In the genomic region with DNA sequence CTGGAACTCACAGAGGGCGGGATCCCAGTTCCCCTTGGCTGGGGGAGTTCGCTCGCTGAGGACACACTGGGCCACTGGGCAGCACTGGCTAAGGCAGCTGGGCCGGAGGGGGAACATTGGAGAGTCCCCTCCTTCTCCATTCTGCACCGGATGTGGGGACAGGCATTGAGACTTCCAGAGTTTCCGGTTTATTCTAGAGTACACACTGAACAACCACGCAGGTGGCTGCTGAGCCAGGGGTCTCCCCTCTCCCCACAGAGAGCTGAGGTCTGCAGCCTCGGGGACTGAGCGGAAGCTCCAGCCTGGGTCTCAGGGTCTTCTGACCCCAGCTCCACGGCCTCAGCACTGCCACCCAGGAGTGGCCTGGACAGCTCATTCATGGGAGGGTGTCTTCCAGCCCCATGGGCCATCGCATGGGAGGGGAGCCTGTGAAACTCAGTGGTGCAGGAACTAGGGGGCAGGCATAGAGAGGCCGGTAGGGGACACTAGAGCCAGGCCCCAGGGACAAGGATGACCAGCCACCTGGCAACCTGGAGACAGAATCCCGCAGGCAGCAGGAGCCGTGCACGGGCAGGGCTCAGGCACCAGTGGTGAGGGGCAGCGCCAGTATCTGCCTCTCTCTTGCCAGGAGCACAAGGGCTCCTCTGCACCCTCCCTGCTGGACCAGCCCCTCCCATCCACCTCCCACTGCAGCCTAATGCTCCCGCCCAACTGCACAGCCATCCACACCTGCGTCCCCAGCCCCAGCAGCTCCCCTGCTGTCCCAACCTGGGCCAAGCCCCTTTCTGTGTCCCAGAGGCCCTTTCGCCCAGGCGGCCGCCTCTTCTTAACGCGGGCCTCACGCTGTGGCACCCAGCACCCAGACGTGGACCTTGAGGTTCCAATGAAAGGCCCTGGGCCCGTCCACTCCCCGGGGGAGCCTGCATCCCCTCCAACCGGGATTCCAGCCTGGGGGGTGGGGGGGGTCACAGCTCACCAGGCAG, we compare ENCODE assay signal across 19 cellular contexts. TPM values are rescaled to one million over a fixed set of nuclear protein-coding genes. Genes with fewer than 3 reads are reported as not detected.
A peak's percentile ranks its signal among the peaks of the same experiment; 100 is the strongest.
DNase-seq lines count a peak whose midpoint lies in the region; ATAC-seq, FAIRE-seq and TF ChIP-seq lines count a peak whose summit lies in the region.
"Had no signal": no experiment of that assay in that cellular context is flagged by ENCODE, and none has a peak within 500 bp of the region (broad histone marks: within the 10 kb centered on the region; RNA-seq: fewer than 3 reads in every experiment).

No MANE protein-coding gene starts in this region.

- intact Hi-C loops in activated naive CD4-positive, alpha-beta T cell treated with anti-CD3 and anti-CD28 coated beads for 36 hours (cut with micrococcal nuclease) = no loop called here
- intact Hi-C loops in kidney (cut with DNase I) (no loop called here), sciatic nerve (cut with DNase I) (no loop called here)

- H3K27me3 Mint-ChIP-seq in activated naive CD4-positive, alpha-beta T cell treated with anti-CD3 and anti-CD28 coated beads for 36 hours (ENCODE audit: low read depth) = no peaks in the 10 kb centered on the region
- H3K27me3 Mint-ChIP-seq: naive thymus-derived CD8-positive, alpha-beta T cell had no signal

- H3K4me1 ChIP-seq in kidney (ENCODE audit: control insufficient read depth in 1 of 2, insufficient read depth in 1 of 2, low read depth in 1 of 2, low read length in 2 of 2) = no peaks in the 10 kb centered on the region

- no peak overlapping the region for H3K9ac ChIP-seq in kidney (ENCODE audit: low read length in 2 of 2)

- no peak overlapping the region for H3K27ac ChIP-seq in kidney (ENCODE audit: low read depth in 2 of 2, low read length in 2 of 2)
- H3K27ac ChIP-seq: coronary artery, gastroesophageal sphincter, SJSA1 had no signal

- H3K9me3 ChIP-seq in kidney (ENCODE audit: control insufficient read depth in 1 of 2, low read length in 2 of 2) (no peaks in the 10 kb centered on the region), MG63 (no peaks in the 10 kb centered on the region)
- H3K9me3 ChIP-seq: gastroesophageal sphincter, SJSA1 had no signal

- no peak for TF ChIP-seq CTCF in kidney (IDR thresholded peaks at IDR 0.05; ENCODE audit: borderline replicate concordance, extremely low read depth, insufficient read depth)

- ATAC-seq in sciatic nerve = no peak
- ATAC-seq: gastroesophageal sphincter; naive thymus-derived CD8-positive, alpha-beta T cell had no signal

- H3K36me3 ChIP-seq in kidney (ENCODE audit: control insufficient read depth in 1 of 2, insufficient read depth in 2 of 2, low read length in 2 of 2) = no peaks in the 10 kb centered on the region
- no peaks in the 10 kb centered on the region for H3K36me3 ChIP-seq in MG63
- H3K36me3 ChIP-seq: gastroesophageal sphincter, SJSA1 had no signal

- H3K4me3 ChIP-seq in kidney (ENCODE audit: low read length in 2 of 2) = no peak overlapping the region
- no peak overlapping the region for H3K4me3 ChIP-seq in MG63
- H3K4me3 ChIP-seq: coronary artery, gastroesophageal sphincter, SJSA1 had no signal

- H3K27ac Mint-ChIP-seq in activated naive CD4-positive, alpha-beta T cell treated with anti-CD3 and anti-CD28 coated beads for 36 hours = no peak overlapping the region
- H3K27ac Mint-ChIP-seq: activated naive CD4-positive, alpha-beta T cell treated with anti-CD3 and anti-CD28 coated beads, Interleukin-2, amount 10 ng/mL, durations not matched to agents 7 days and 5 days had no signal

- FAIRE-seq in kidney (lab: Jason Lieb, UNC) = no peak
- no peak for FAIRE-seq in RCC 7860 (lab: Jason Lieb, UNC)

- no peaks in the 10 kb centered on the region for H3K36me3 Mint-ChIP-seq in activated naive CD4-positive, alpha-beta T cell treated with anti-CD3 and anti-CD28 coated beads for 36 hours (ENCODE audit: low read depth)
- H3K36me3 Mint-ChIP-seq: activated naive CD4-positive, alpha-beta T cell treated with anti-CD3 and anti-CD28 coated beads, Interleukin-2, amount 10 ng/mL, durations not matched to agents 7 days and 5 days; CD8-positive, alpha-beta memory T cell; naive thymus-derived CD8-positive, alpha-beta T cell had no signal

- H3K4me3 Mint-ChIP-seq in activated naive CD4-positive, alpha-beta T cell treated with anti-CD3 and anti-CD28 coated beads for 36 hours = no peak overlapping the region
- H3K4me3 Mint-ChIP-seq: activated naive CD4-positive, alpha-beta T cell treated with anti-CD3 and anti-CD28 coated beads, Interleukin-2, amount 10 ng/mL, durations not matched to agents 7 days and 5 days; CD8-positive, alpha-beta memory T cell; naive thymus-derived CD8-positive, alpha-beta T cell had no signal

- no peaks in the 10 kb centered on the region for H3K9me3 Mint-ChIP-seq in activated naive CD4-positive, alpha-beta T cell treated with anti-CD3 and anti-CD28 coated beads for 36 hours
- H3K9me3 Mint-ChIP-seq: activated naive CD4-positive, alpha-beta T cell treated with anti-CD3 and anti-CD28 coated beads, Interleukin-2, amount 10 ng/mL, durations not matched to agents 7 days and 5 days; CD8-positive, alpha-beta memory T cell; naive thymus-derived CD8-positive, alpha-beta T cell had no signal

- peaks cover 2% of the 10 kb centered on the region for H3K4me1 Mint-ChIP-seq in activated naive CD4-positive, alpha-beta T cell treated with anti-CD3 and anti-CD28 coated beads for 36 hours (ENCODE audit: low read depth)

- no peaks in the 10 kb centered on the region for H3K27me3 ChIP-seq in MG63
- H3K27me3 ChIP-seq: gastroesophageal sphincter, SJSA1 had no signal

- CTCF ChIA-PET in activated naive CD4-positive, alpha-beta T cell treated with anti-CD3 and anti-CD28 coated beads for 36 hours (lab: Charles Lee) = interaction anchor here (1.1 kb wide), 1 partner anchor 158 kb away, joined by 3 read pairs; no protein-coding TSS in a partner anchor

- peak; percentile 1 for DNase-seq in activated naive CD4-positive, alpha-beta T cell treated with anti-CD3 and anti-CD28 coated beads for 36 hours
- DNase-seq in activated naive CD4-positive, alpha-beta T cell (lab: John Stamatoyannopoulos, UW) = no peak
- DNase-seq in Kasumi-1 (lab: John Stamatoyannopoulos, UW) (peak; percentile 18 to 19), kidney (peak; percentile 68), sciatic nerve (ENCODE audit: low spot score) (peak; percentile 55), HCEC 1CT (no peak), MG63 (no peak), RCC 7860 (ENCODE audit: low spot score) (no peak)
- DNase-seq: activated CD4-positive, CD25-positive, alpha-beta regulatory T cell treated with anti-CD3 and anti-CD28 coated beads, Interleukin-2, amount 50 U/mL, for 72 hours; activated naive CD4-positive, alpha-beta T cell treated with anti-CD3 and anti-CD28 coated beads, Interleukin-2, amount 10 ng/mL, durations not matched to agents 7 days and 5 days; mammary epithelial cell; NCI-H1694; NCI-H510A treated with DMSO at 0.1 percent for 48 hours; stimulated activated CD4-positive, alpha-beta T cell treated with anti-CD3 and anti-CD28 coated beads, Interleukin-2, amount 100 ng/mL, for 24 hours had no signal

RNA-seq across cellular contexts. Expression of a gene that starts 45.1 kb away (rescaled TPM):
- 1 to 10 TPM; 1.2 to 1.5 TPM for total RNA-seq in activated naive CD4-positive, alpha-beta T cell treated with anti-CD3 and anti-CD28 coated beads for 36 hours
- total RNA-seq in kidney (124 TPM), sciatic nerve (85.4 TPM)
- polyA plus RNA-seq in kidney (ENCODE audit: insufficient read depth, low read depth, low replicate concordance) = 18.4 TPM
- total RNA-seq in MG63 (2014; rRNA removed; shearing (Covaris generic); ENCODE audit: low replicate concordance) = 95.4 and 177 TPM in 2 replicates

Comparison
In these comparisons a context has a peak if more than half of its experiments do, and no peak if none do; other contexts are left out.
1. DNase-seq: peak in activated naive CD4-positive, alpha-beta T cell treated with anti-CD3 and anti-CD28 coated beads for 36 hours (single experiment), Kasumi-1 (2 of 2), kidney (single experiment) and sciatic nerve (single experiment); none in activated naive CD4-positive, alpha-beta T cell (0 of 4), HCEC 1CT (single experiment), MG63 (single experiment) and RCC 7860 (single experiment).
2. RNA of a gene that starts 45.1 kb away (total RNA-seq): 95.4 to 177 TPM in MG63, 124 TPM in kidney (single experiment) and 85.4 TPM in sciatic nerve (single experiment); 1.2 to 1.5 TPM in activated naive CD4-positive, alpha-beta T cell treated with anti-CD3 and anti-CD28 coated beads for 36 hours; every median in the first group is over 10 times any median in the second.